In the genomic region with DNA sequence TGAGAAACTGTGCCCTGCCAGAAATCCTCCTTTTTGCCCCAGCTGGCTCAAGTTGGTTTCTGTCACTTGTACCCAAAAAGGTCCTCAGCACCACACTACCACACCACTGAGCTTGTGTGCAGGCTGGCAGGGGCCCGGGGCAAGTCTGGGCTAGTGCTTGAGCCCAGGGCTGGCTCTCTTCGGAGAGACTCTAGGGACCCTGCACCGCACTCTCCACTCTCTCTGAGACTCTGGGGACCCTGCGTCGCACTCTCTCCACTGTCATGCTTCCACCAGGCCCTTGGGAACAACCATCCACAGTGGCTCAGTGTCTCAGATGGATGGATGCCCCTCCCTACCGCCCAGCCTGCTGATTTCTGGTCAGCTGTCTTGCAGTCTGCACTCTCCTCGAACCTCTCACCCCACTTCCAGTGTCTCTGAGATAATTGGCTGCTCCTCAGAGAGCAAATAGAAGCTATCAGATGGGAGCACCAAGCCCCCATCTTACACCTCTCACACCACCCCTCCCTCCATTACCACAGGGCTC, we compare ENCODE assay signal across 14 cellular contexts. TPM values are rescaled to one million over a fixed set of nuclear protein-coding genes. Genes with fewer than 3 reads are reported as not detected.
DNase-seq lines count a peak whose midpoint lies in the region; ATAC-seq, FAIRE-seq and TF ChIP-seq lines count a peak whose summit lies in the region.
"Had no signal": no experiment of that assay in that cellular context is flagged by ENCODE, and none has a peak within 500 bp of the region (broad histone marks: within the 10 kb centered on the region; RNA-seq: fewer than 3 reads in every experiment).

No MANE protein-coding gene starts in this region.

- no peak for TF ChIP-seq POLR2A in GM12891 (IDR thresholded peaks at IDR 0.05; ENCODE audit: low read depth, low read length)

- H3K36me3 ChIP-seq in naive thymus-derived CD4-positive, alpha-beta T cell (ENCODE audit: control insufficient read depth in 2 of 3, insufficient read depth in 3 of 3, low read length in 3 of 3) = peaks cover 0 to 3% (median 0%) of the 10 kb centered on the region in 3 experiments
- H3K36me3 ChIP-seq: thoracic aorta had no signal

- CTCF ChIA-PET in CD4-positive, alpha-beta T cell (lab: Charles Lee) = interaction anchor here (1.5 kb wide), 1 partner anchor 135 kb away, joined by 4 read pairs; no protein-coding TSS in a partner anchor
- CTCF ChIA-PET in activated CD4-positive, alpha-beta memory T cell treated with anti-CD3 and anti-CD28 coated beads, Interleukin-2, amount 10 ng/mL, durations not matched to agents 7 days and 5 days (lab: Charles Lee) = no interaction called here
- CTCF ChIA-PET in naive thymus-derived CD4-positive, alpha-beta T cell (lab: Charles Lee) = no interaction called here

- no peaks in the 10 kb centered on the region for H3K27me3 ChIP-seq in CD4-positive, alpha-beta T cell (ENCODE audit: control insufficient read depth, insufficient read depth, low read length)
- H3K27me3 ChIP-seq in naive thymus-derived CD4-positive, alpha-beta T cell (ENCODE audit: control insufficient read depth in 2 of 2, insufficient read depth in 2 of 2, low read length in 2 of 2) = no peaks in the 10 kb centered on the region
- H3K27me3 ChIP-seq: body of pancreas had no signal

- peaks cover 23 to 24% of the 10 kb centered on the region in 2 donors for H3K4me1 ChIP-seq in naive thymus-derived CD4-positive, alpha-beta T cell (ENCODE audit: control insufficient read depth in 2 of 2, insufficient read depth in 2 of 2, low read length in 2 of 2)

- no peaks in the 10 kb centered on the region for H3K27me3 Mint-ChIP-seq in CD4-positive, alpha-beta T cell
- H3K27me3 Mint-ChIP-seq in activated CD4-positive, alpha-beta memory T cell treated with anti-CD3 and anti-CD28 coated beads, Interleukin-2, amount 10 ng/mL, durations not matched to agents 7 days and 5 days = peaks cover 9% of the 10 kb centered on the region
- H3K27me3 Mint-ChIP-seq in naive thymus-derived CD4-positive, alpha-beta T cell = peaks cover 0 to 28% (median 0%) of the 10 kb centered on the region in 5 donors

- H3K4me3 Mint-ChIP-seq in CD4-positive, alpha-beta T cell = peak overlapping the region; percentile 85
- peak overlapping the region; percentile 45 for H3K4me3 Mint-ChIP-seq in activated CD4-positive, alpha-beta memory T cell treated with anti-CD3 and anti-CD28 coated beads, Interleukin-2, amount 10 ng/mL, durations not matched to agents 7 days and 5 days
- peak overlapping the region; percentile 32 to 98 (median 66) for H3K4me3 Mint-ChIP-seq in naive thymus-derived CD4-positive, alpha-beta T cell

- H3K27ac Mint-ChIP-seq in CD4-positive, alpha-beta T cell = peak overlapping the region; percentile 81
- no peak overlapping the region for H3K27ac Mint-ChIP-seq in activated CD4-positive, alpha-beta memory T cell treated with anti-CD3 and anti-CD28 coated beads, Interleukin-2, amount 10 ng/mL, durations not matched to agents 7 days and 5 days
- peak overlapping the region in 8 of 9 donors; percentile 42 to 90 (median 62) for H3K27ac Mint-ChIP-seq in naive thymus-derived CD4-positive, alpha-beta T cell

- no peak for ATAC-seq in CD4-positive, alpha-beta T cell (ENCODE audit: poor library complexity)
- ATAC-seq in naive thymus-derived CD4-positive, alpha-beta T cell = no peak
- no peak for ATAC-seq in stimulated activated naive CD8-positive, alpha-beta T cell treated with anti-CD3 and anti-CD28 coated beads, Interleukin-15, Interleukin-2, amounts not matched to agents 100 U/mL and 50 U/mL, for 24 hours
- no peak for ATAC-seq in GM21619 (IDR thresholded peaks at IDR 0.05; ENCODE audit: unreplicated experiment)
- ATAC-seq: body of pancreas, Right ventricle myocardium inferior had no signal

- peak; percentile 48 for FAIRE-seq in GM12891 (lab: Jason Lieb, UNC)
- FAIRE-seq: endometrium, HTR-8/SVneo had no signal

- H3K4me1 Mint-ChIP-seq in CD4-positive, alpha-beta T cell (ENCODE audit: low read depth) = peaks cover 33% of the 10 kb centered on the region
- peaks cover 36% of the 10 kb centered on the region for H3K4me1 Mint-ChIP-seq in activated CD4-positive, alpha-beta memory T cell treated with anti-CD3 and anti-CD28 coated beads, Interleukin-2, amount 10 ng/mL, durations not matched to agents 7 days and 5 days
- H3K4me1 Mint-ChIP-seq in naive thymus-derived CD4-positive, alpha-beta T cell = peaks cover 16 to 41% (median 28%) of the 10 kb centered on the region in 7 donors

- H3K36me3 Mint-ChIP-seq in CD4-positive, alpha-beta T cell (ENCODE audit: low read depth) = peaks cover 11% of the 10 kb centered on the region
- peaks cover 16% of the 10 kb centered on the region for H3K36me3 Mint-ChIP-seq in activated CD4-positive, alpha-beta memory T cell treated with anti-CD3 and anti-CD28 coated beads, Interleukin-2, amount 10 ng/mL, durations not matched to agents 7 days and 5 days (ENCODE audit: low read depth)
- peaks cover 0 to 12% (median 3%) of the 10 kb centered on the region in 5 donors for H3K36me3 Mint-ChIP-seq in naive thymus-derived CD4-positive, alpha-beta T cell

- H3K9me3 ChIP-seq in CD4-positive, alpha-beta T cell (ENCODE audit: control insufficient read depth, low read length) = no peaks in the 10 kb centered on the region
- H3K9me3 ChIP-seq in naive thymus-derived CD4-positive, alpha-beta T cell (ENCODE audit: control insufficient read depth in 2 of 3, low read length in 3 of 3) = no peaks in the 10 kb centered on the region
- H3K9me3 ChIP-seq: body of pancreas, thoracic aorta had no signal

- no peak for DNase-seq in CD4-positive, alpha-beta T cell
- DNase-seq in GM12891 (ENCODE audit: insufficient read length, low spot score) (no peak), cerebellum (ENCODE audit: low spot score) (no peak)
- DNase-seq in activated CD4-positive, alpha-beta memory T cell treated with anti-CD3 and anti-CD28 coated beads, Interleukin-2, amount 10 ng/mL, durations not matched to agents 7 days and 5 days = no peak
- DNase-seq in naive thymus-derived CD4-positive, alpha-beta T cell = no peak
- no peak for DNase-seq in stimulated activated naive CD8-positive, alpha-beta T cell treated with anti-CD3 and anti-CD28 coated beads, Interleukin-15, Interleukin-2, amounts not matched to agents 100 U/mL and 50 U/mL, for 24 hours
- DNase-seq: body of pancreas, COR-L47 had no signal

- no peaks in the 10 kb centered on the region for H3K9me3 Mint-ChIP-seq in CD4-positive, alpha-beta T cell
- no peaks in the 10 kb centered on the region for H3K9me3 Mint-ChIP-seq in activated CD4-positive, alpha-beta memory T cell treated with anti-CD3 and anti-CD28 coated beads, Interleukin-2, amount 10 ng/mL, durations not matched to agents 7 days and 5 days
- no peaks in the 10 kb centered on the region for H3K9me3 Mint-ChIP-seq in naive thymus-derived CD4-positive, alpha-beta T cell

- TF ChIP-seq CTCF in CD4-positive, alpha-beta T cell (IDR thresholded peaks at IDR 0.05) = no peak

- POLR2A ChIA-PET in CD4-positive, alpha-beta T cell (lab: Charles Lee) = no interaction called here
- POLR2A ChIA-PET in activated CD4-positive, alpha-beta memory T cell treated with anti-CD3 and anti-CD28 coated beads, Interleukin-2, amount 10 ng/mL, durations not matched to agents 7 days and 5 days (lab: Charles Lee) = interaction anchor here (1.9 kb wide), 1 partner anchor 49 kb away, joined by 6 read pairs; a partner anchor contains a TSS
- POLR2A ChIA-PET in naive thymus-derived CD4-positive, alpha-beta T cell (lab: Charles Lee) = interaction anchor here (1.6 kb wide), 1 partner anchor 8 kb away, joined by 4 read pairs; no protein-coding TSS in a partner anchor

- H3K4me3 ChIP-seq in naive thymus-derived CD4-positive, alpha-beta T cell (ENCODE audit: low read length) = no peak overlapping the region
- H3K4me3 ChIP-seq: body of pancreas, smooth muscle cell, thoracic aorta had no signal

- no peak overlapping the region for H3K27ac ChIP-seq in CD4-positive, alpha-beta T cell (ENCODE audit: low read depth, low read length)
- no peak overlapping the region for H3K27ac ChIP-seq in naive thymus-derived CD4-positive, alpha-beta T cell (ENCODE audit: low read depth, low read length)
- H3K27ac ChIP-seq: body of pancreas, thoracic aorta had no signal

- intact Hi-C loops in CD4-positive, alpha-beta T cell (cut with DNase I, micrococcal nuclease) = loop anchor here in 1 of 2 experiments (2.0 kb wide), 1 partner anchor 30 kb away; a partner anchor contains a TSS
- intact Hi-C loops in naive thymus-derived CD4-positive, alpha-beta T cell (cut with micrococcal nuclease) = loop anchor here in 1 of 2 donors (10.0 kb wide), 1 partner anchor 202 kb away; a partner anchor contains a TSS

RNA-seq across cellular contexts. Expression of a gene that starts 2.0 kb away (rescaled TPM):
- 100 to 1,000 TPM; 220 to 227 TPM for total RNA-seq in CD4-positive, alpha-beta T cell
- polyA plus RNA-seq in GM12891 (2012; ENCODE audit: low read depth, missing spikeins) = 24.0 TPM
- total RNA-seq in activated CD4-positive, alpha-beta memory T cell treated with anti-CD3 and anti-CD28 coated beads, Interleukin-2, amount 10 ng/mL, durations not matched to agents 7 days and 5 days = 100 to 1,000 TPM; 181 to 196 TPM
- 100 to 1,000 TPM; 161 to 209 (median 181) TPM for total RNA-seq in naive thymus-derived CD4-positive, alpha-beta T cell
- 10 to 100 TPM; 15.2 to 40.2 TPM for polyA plus RNA-seq in naive thymus-derived CD4-positive, alpha-beta T cell
- total RNA-seq in cerebellum = 71.0 TPM

RNA-seq across cellular contexts. Expression of a gene that starts 4.5 kb away (rescaled TPM):
- total RNA-seq in CD4-positive, alpha-beta T cell = 1 to 10 TPM; 1.1 to 1.6 TPM
- 0.36 TPM for polyA plus RNA-seq in GM12891 (2012; ENCODE audit: low read depth, missing spikeins)
- 1 to 10 TPM; 7.6 to 8.8 TPM for total RNA-seq in activated CD4-positive, alpha-beta memory T cell treated with anti-CD3 and anti-CD28 coated beads, Interleukin-2, amount 10 ng/mL, durations not matched to agents 7 days and 5 days
- 1 to 10 TPM; 1.3 to 4.5 (median 4.0) TPM for total RNA-seq in naive thymus-derived CD4-positive, alpha-beta T cell
- under 1 TPM; 0.24 to 0.44 TPM for polyA plus RNA-seq in naive thymus-derived CD4-positive, alpha-beta T cell
- total RNA-seq in cerebellum = 0.09 TPM
- total RNA-seq: Right ventricle myocardium inferior had no signal

RNA-seq across cellular contexts. Expression of a gene that starts 9.8 kb away (rescaled TPM):
- not detected for total RNA-seq in CD4-positive, alpha-beta T cell
- not detected for polyA plus RNA-seq in GM12891 (2012; ENCODE audit: low read depth, missing spikeins)
- total RNA-seq in activated CD4-positive, alpha-beta memory T cell treated with anti-CD3 and anti-CD28 coated beads, Interleukin-2, amount 10 ng/mL, durations not matched to agents 7 days and 5 days = under 1 TPM; 0.48 to 0.60 TPM
- total RNA-seq in naive thymus-derived CD4-positive, alpha-beta T cell = under 1 TPM in 1 of 5 experiments, not detected in 4; 0.22 TPM
- not detected for polyA plus RNA-seq in naive thymus-derived CD4-positive, alpha-beta T cell
- not detected for total RNA-seq in cerebellum
- total RNA-seq: body of pancreas, Right ventricle myocardium inferior, smooth muscle cell, thoracic aorta had no signal

RNA-seq across cellular contexts. Expression of a gene that starts 30.6 kb away (rescaled TPM):
- total RNA-seq in CD4-positive, alpha-beta T cell = 100 to 1,000 TPM; 107 to 114 TPM
- polyA plus RNA-seq in GM12891 (2012; ENCODE audit: low read depth, missing spikeins) = 29.2 TPM
- total RNA-seq in activated CD4-positive, alpha-beta memory T cell treated with anti-CD3 and anti-CD28 coated beads, Interleukin-2, amount 10 ng/mL, durations not matched to agents 7 days and 5 days = 100 to 1,000 TPM; 111 to 114 TPM
- 100 to 1,000 TPM; 101 to 133 (median 118) TPM for total RNA-seq in naive thymus-derived CD4-positive, alpha-beta T cell
- 10 to 100 TPM; 15.0 to 25.5 TPM for polyA plus RNA-seq in naive thymus-derived CD4-positive, alpha-beta T cell
- 12.7 TPM for total RNA-seq in cerebellum

RNA-seq across cellular contexts. Expression of a gene that starts 31.1 kb away (rescaled TPM):
- total RNA-seq in CD4-positive, alpha-beta T cell = 100 to 1,000 TPM; 184 to 185 TPM
- 46.7 TPM for polyA plus RNA-seq in GM12891 (2012; ENCODE audit: low read depth, missing spikeins)
- total RNA-seq in activated CD4-positive, alpha-beta memory T cell treated with anti-CD3 and anti-CD28 coated beads, Interleukin-2, amount 10 ng/mL, durations not matched to agents 7 days and 5 days = 100 to 1,000 TPM; 105 to 108 TPM
- total RNA-seq in naive thymus-derived CD4-positive, alpha-beta T cell = 100 to 1,000 TPM in 2 of 5 experiments, 10 to 100 TPM in 3; 74.3 to 135 (median 91.1) TPM
- 10 to 100 TPM; 37.8 to 46.6 TPM for polyA plus RNA-seq in naive thymus-derived CD4-positive, alpha-beta T cell
- total RNA-seq in cerebellum = 33.8 TPM
